21 cellular contexts compared by ENCODE assay signal in the genomic region with DNA sequence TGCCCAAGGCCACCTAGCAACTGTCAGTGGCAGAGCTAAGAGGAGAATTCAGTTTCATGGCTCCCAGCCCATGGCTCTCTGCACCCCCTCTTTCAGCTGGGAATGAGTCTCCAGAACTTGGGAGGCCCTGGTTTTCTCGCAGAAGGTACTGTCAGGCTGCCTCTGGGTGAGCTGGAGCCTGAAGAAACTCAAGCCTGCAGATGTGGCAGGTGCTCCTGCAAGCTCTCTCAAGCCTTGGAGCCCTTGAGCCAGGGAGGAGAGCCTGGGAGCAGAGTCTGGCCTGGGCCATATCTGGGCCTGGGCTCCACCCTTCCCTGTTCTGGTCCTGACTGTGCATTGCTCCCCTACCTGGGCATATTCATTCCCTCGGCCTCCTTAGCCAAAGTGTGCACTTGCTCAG.
"Had no signal": no experiment of that assay in that cellular context is flagged by ENCODE, and none has a peak within 500 bp of the region (broad histone marks: within the 10 kb centered on the region; RNA-seq: fewer than 3 reads in every experiment).

No MANE protein-coding gene starts in this region.

- H3K36me3 ChIP-seq: ovary, prostate gland, thoracic aorta, vagina had no signal

- H3K27me3 ChIP-seq: ovary, vagina had no signal

- H3K4me3 ChIP-seq: lung, ovary, prostate gland, thoracic aorta, vagina had no signal

- H3K9me3 ChIP-seq: ovary, prostate gland, thoracic aorta, vagina had no signal

- DNase-seq: activated CD4-positive, alpha-beta T cell treated with anti-CD3 and anti-CD28 coated beads for 36 hours; activated CD4-positive, alpha-beta T cell treated with anti-CD3 and anti-CD28 coated beads, Interleukin-2, amount 50 U/mL, for 4 hours; activated CD4-positive, CD25-positive, alpha-beta regulatory T cell; activated effector memory CD4-positive, alpha-beta T cell treated with anti-CD3 and anti-CD28 coated beads, Interleukin-2, amount 50 U/mL, for 16 hours; activated naive CD4-positive, alpha-beta T cell treated with anti-CD3 and anti-CD28 coated beads for 36 hours; activated T-cell treated with anti-CD3 and anti-CD28 coated beads, Interleukin-2, amount 50 U/mL, for 1 hour; amniotic stem cell; central memory CD4-positive, alpha-beta T cell; foreskin fibroblast; head of caudate nucleus; hippocampal formation; kidney; naive B cell; ovary; retina; stimulated activated CD4-positive, alpha-beta T cell treated with anti-CD3 and anti-CD28 coated beads, Interleukin-2, amount 100 ng/mL, for 48 hours had no signal

- H3K27ac ChIP-seq: ovary, prostate gland, thoracic aorta, vagina had no signal

- ATAC-seq: activated CD4-positive, alpha-beta T cell treated with anti-CD3 and anti-CD28 coated beads for 36 hours; esophagus mucosa had no signal

- H3K4me1 ChIP-seq: prostate gland, vagina had no signal
